1 cellular context compared by ENCODE assay signal in the genomic region with DNA sequence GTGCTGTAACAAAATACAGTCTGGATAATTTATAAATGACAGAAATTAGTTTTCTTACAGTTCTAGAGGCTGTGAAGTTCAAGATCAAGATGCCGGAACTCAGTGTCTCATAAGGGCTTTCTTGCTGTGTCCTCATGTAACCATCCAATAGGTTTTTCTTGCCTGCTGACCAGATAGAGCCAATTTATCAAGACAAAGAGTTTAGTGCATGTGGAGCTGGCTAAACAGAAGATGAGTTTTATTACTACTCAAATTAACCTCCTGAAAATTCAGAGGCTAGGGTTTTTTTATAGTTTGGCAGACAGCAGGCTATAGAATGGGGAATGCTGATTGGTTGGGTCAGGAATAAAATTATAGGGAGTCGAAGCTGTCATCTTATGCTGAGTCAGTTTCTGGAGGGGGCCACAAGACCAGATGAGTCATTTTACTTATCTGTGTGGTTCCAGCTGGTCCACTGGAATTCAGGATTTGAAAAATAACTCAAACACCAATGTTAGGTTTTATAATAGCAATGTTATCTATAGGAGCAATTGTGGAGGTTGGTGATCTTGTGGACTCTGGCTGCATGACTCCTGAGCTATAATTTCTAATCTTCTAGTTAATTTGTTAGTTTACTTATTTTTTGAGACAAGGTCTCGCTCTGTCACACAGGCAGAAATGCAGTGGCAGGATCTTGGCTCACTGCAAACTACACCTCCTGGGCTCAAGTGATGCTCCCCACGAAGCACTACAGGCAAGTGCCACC.
TF ChIP-seq lines count a peak whose summit lies in the region.

No MANE protein-coding gene starts in this region.

TF ChIP-seq in K562, 482 proteins besides CTCF, POLR2A, EP300 and RAD21 (continued from another document and continues in another):
- TF ChIP-seq, protein P1, sequence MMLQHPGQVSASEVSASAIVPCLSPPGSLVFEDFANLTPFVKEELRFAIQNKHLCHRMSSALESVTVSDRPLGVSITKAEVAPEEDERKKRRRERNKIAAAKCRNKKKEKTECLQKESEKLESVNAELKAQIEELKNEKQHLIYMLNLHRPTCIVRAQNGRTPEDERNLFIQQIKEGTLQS (IDR thresholded peaks at IDR 0.05), result peak; percentile 100
- TF ChIP-seq, protein P1 (CRISPR knock-in tag; conservative IDR thresholded peaks at IDR 0.05), result peak; percentile 99
- TF ChIP-seq ZBED1 (IDR thresholded peaks at IDR 0.05) (no peak; the same call in 1 of the 2 replicates), MEF2A (IDR thresholded peaks at IDR 0.05; ENCODE audit: control insufficient read depth, low read depth, low read length) (peak; percentile 67; the same call in 1 of the 2 replicates), ESRRB (CRISPR knock-in tag; IDR thresholded peaks at IDR 0.05; ENCODE audit: borderline replicate concordance) (no peak), PURB (CRISPR knock-in tag; IDR thresholded peaks at IDR 0.05; ENCODE audit: low read depth) (no peak), POLR2AphosphoS5 (IDR thresholded peaks at IDR 0.05; ENCODE audit: control insufficient read depth, insufficient read depth, low read depth, low read length) (peak; percentile 96), SMAD2 (IDR thresholded peaks at IDR 0.05; ENCODE audit: low read depth, low read length) (no peak), ATF1 (CRISPR knock-in tag; IDR thresholded peaks at IDR 0.05) (no peak), ATF1 (tag; IDR thresholded peaks at IDR 0.05) (peak; percentile 46), ZNF717 (CRISPR knock-in tag; IDR thresholded peaks at IDR 0.05) (no peak), DMBX1 (CRISPR knock-in tag; IDR thresholded peaks at IDR 0.05; ENCODE audit: borderline replicate concordance) (peak; percentile 79), HDAC6 (IDR thresholded peaks at IDR 0.05; ENCODE audit: low read depth, low read length) (no peak), ZNF644 (tag; IDR thresholded peaks at IDR 0.05; ENCODE audit: low read depth) (0 out of 2 replicates have a peak, but pooled peaks have one; percentile 5), ZNF57 (CRISPR knock-in tag; IDR thresholded peaks at IDR 0.05) (no peak), PHF8 (IDR thresholded peaks at IDR 0.05; ENCODE audit: borderline replicate concordance, low read length) (no peak), FOS (IDR thresholded peaks at IDR 0.05; ENCODE audit: extremely low read depth, insufficient read length) (peak; percentile 84), CBX3 (IDR thresholded peaks at IDR 0.05; ENCODE audit: borderline replicate concordance in 1 of 2, low read length in 2 of 2) (peak; percentile 37 to 71), ZC3H4 (CRISPR knock-in tag; IDR thresholded peaks at IDR 0.05; ENCODE audit: borderline replicate concordance) (no peak), SRSF9 (IDR thresholded peaks at IDR 0.05; ENCODE audit: borderline replicate concordance, low read depth, low read length) (no peak), ZBTB8A (IDR thresholded peaks at IDR 0.05; ENCODE audit: partially characterized antibody) (no peak), ZBTB1 (CRISPR knock-in tag; IDR thresholded peaks at IDR 0.05; ENCODE audit: borderline replicate concordance, low read depth) (no peak), POLR2H (tag; IDR thresholded peaks at IDR 0.05; ENCODE audit: low read depth) (no peak), NFIC (IDR thresholded peaks at IDR 0.05) (peak; percentile 88), BHLHE40 (IDR thresholded peaks at IDR 0.05; ENCODE audit: low read length) (peak; percentile 34; the same call in 1 of the 2 replicates), ZSCAN32 (CRISPR knock-in tag; IDR thresholded peaks at IDR 0.05) (peak; percentile 23; the same call in 1 of the 2 replicates), ZNF431 (CRISPR knock-in tag; IDR thresholded peaks at IDR 0.05) (0 out of 2 replicates have a peak, but pooled peaks have one; percentile 14)
- TF ChIP-seq, protein P2, sequence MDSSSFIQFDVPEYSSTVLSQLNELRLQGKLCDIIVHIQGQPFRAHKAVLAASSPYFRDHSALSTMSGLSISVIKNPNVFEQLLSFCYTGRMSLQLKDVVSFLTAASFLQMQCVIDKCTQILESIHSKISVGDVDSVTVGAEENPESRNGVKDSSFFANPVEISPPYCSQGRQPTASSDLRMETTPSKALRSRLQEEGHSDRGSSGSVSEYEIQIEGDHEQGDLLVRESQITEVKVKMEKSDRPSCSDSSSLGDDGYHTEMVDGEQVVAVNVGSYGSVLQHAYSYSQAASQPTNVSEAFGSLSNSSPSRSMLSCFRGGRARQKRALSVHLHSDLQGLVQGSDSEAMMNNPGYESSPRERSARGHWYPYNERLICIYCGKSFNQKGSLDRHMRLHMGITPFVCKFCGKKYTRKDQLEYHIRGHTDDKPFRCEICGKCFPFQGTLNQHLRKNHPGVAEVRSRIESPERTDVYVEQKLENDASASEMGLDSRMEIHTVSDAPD (CRISPR knock-in tag; IDR thresholded peaks at IDR 0.05), result no peak
- TF ChIP-seq, protein P3, sequence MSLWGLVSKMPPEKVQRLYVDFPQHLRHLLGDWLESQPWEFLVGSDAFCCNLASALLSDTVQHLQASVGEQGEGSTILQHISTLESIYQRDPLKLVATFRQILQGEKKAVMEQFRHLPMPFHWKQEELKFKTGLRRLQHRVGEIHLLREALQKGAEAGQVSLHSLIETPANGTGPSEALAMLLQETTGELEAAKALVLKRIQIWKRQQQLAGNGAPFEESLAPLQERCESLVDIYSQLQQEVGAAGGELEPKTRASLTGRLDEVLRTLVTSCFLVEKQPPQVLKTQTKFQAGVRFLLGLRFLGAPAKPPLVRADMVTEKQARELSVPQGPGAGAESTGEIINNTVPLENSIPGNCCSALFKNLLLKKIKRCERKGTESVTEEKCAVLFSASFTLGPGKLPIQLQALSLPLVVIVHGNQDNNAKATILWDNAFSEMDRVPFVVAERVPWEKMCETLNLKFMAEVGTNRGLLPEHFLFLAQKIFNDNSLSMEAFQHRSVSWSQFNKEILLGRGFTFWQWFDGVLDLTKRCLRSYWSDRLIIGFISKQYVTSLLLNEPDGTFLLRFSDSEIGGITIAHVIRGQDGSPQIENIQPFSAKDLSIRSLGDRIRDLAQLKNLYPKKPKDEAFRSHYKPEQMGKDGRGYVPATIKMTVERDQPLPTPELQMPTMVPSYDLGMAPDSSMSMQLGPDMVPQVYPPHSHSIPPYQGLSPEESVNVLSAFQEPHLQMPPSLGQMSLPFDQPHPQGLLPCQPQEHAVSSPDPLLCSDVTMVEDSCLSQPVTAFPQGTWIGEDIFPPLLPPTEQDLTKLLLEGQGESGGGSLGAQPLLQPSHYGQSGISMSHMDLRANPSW (CRISPR knock-in tag; IDR thresholded peaks at IDR 0.05), result peak; percentile 22; the same call in 1 of the 2 replicates
- TF ChIP-seq, protein P4, sequence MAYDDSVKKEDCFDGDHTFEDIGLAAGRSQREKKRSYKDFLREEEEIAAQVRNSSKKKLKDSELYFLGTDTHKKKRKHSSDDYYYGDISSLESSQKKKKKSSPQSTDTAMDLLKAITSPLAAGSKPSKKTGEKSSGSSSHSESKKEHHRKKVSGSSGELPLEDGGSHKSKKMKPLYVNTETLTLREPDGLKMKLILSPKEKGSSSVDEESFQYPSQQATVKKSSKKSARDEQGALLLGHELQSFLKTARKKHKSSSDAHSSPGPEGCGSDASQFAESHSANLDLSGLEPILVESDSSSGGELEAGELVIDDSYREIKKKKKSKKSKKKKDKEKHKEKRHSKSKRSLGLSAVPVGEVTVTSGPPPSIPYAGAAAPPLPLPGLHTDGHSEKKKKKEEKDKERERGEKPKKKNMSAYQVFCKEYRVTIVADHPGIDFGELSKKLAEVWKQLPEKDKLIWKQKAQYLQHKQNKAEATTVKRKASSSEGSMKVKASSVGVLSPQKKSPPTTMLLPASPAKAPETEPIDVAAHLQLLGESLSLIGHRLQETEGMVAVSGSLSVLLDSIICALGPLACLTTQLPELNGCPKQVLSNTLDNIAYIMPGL (CRISPR knock-in tag; IDR thresholded peaks at IDR 0.05), result no peak
- TF ChIP-seq, protein P5, sequence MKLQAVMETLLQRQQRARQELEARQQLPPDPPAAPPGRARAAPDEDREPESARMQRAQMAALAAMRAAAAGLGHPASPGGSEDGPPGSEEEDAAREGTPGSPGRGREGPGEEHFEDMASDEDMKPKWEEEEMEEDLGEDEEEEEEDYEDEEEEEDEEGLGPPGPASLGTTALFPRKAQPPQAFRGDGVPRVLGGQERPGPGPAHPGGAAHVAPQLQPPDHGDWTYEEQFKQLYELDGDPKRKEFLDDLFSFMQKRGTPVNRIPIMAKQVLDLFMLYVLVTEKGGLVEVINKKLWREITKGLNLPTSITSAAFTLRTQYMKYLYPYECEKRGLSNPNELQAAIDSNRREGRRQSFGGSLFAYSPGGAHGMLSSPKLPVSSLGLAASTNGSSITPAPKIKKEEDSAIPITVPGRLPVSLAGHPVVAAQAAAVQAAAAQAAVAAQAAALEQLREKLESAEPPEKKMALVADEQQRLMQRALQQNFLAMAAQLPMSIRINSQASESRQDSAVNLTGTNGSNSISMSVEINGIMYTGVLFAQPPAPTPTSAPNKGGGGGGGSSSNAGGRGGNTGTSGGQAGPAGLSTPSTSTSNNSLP (IDR thresholded peaks at IDR 0.05; ENCODE audit: borderline replicate concordance, low read depth, low read length), result peak; percentile 99
- TF ChIP-seq, protein P6, sequence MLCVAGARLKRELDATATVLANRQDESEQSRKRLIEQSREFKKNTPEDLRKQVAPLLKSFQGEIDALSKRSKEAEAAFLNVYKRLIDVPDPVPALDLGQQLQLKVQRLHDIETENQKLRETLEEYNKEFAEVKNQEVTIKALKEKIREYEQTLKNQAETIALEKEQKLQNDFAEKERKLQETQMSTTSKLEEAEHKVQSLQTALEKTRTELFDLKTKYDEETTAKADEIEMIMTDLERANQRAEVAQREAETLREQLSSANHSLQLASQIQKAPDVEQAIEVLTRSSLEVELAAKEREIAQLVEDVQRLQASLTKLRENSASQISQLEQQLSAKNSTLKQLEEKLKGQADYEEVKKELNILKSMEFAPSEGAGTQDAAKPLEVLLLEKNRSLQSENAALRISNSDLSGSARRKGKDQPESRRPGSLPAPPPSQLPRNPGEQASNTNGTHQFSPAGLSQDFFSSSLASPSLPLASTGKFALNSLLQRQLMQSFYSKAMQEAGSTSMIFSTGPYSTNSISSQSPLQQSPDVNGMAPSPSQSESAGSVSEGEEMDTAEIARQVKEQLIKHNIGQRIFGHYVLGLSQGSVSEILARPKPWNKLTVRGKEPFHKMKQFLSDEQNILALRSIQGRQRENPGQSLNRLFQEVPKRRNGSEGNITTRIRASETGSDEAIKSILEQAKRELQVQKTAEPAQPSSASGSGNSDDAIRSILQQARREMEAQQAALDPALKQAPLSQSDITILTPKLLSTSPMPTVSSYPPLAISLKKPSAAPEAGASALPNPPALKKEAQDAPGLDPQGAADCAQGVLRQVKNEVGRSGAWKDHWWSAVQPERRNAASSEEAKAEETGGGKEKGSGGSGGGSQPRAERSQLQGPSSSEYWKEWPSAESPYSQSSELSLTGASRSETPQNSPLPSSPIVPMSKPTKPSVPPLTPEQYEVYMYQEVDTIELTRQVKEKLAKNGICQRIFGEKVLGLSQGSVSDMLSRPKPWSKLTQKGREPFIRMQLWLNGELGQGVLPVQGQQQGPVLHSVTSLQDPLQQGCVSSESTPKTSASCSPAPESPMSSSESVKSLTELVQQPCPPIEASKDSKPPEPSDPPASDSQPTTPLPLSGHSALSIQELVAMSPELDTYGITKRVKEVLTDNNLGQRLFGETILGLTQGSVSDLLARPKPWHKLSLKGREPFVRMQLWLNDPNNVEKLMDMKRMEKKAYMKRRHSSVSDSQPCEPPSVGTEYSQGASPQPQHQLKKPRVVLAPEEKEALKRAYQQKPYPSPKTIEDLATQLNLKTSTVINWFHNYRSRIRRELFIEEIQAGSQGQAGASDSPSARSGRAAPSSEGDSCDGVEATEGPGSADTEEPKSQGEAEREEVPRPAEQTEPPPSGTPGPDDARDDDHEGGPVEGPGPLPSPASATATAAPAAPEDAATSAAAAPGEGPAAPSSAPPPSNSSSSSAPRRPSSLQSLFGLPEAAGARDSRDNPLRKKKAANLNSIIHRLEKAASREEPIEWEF (CRISPR knock-in tag; IDR thresholded peaks at IDR 0.05), result peak; percentile 76; the same call in 1 of the 2 replicates
- TF ChIP-seq, protein P7, sequence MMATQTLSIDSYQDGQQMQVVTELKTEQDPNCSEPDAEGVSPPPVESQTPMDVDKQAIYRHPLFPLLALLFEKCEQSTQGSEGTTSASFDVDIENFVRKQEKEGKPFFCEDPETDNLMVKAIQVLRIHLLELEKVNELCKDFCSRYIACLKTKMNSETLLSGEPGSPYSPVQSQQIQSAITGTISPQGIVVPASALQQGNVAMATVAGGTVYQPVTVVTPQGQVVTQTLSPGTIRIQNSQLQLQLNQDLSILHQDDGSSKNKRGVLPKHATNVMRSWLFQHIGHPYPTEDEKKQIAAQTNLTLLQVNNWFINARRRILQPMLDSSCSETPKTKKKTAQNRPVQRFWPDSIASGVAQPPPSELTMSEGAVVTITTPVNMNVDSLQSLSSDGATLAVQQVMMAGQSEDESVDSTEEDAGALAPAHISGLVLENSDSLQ (IDR thresholded peaks at IDR 0.05), result peak; percentile 84
- TF ChIP-seq, protein P8, sequence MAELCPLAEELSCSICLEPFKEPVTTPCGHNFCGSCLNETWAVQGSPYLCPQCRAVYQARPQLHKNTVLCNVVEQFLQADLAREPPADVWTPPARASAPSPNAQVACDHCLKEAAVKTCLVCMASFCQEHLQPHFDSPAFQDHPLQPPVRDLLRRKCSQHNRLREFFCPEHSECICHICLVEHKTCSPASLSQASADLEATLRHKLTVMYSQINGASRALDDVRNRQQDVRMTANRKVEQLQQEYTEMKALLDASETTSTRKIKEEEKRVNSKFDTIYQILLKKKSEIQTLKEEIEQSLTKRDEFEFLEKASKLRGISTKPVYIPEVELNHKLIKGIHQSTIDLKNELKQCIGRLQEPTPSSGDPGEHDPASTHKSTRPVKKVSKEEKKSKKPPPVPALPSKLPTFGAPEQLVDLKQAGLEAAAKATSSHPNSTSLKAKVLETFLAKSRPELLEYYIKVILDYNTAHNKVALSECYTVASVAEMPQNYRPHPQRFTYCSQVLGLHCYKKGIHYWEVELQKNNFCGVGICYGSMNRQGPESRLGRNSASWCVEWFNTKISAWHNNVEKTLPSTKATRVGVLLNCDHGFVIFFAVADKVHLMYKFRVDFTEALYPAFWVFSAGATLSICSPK (IDR thresholded peaks at IDR 0.05; ENCODE audit: borderline replicate concordance), result no peak
- TF ChIP-seq, protein P9, sequence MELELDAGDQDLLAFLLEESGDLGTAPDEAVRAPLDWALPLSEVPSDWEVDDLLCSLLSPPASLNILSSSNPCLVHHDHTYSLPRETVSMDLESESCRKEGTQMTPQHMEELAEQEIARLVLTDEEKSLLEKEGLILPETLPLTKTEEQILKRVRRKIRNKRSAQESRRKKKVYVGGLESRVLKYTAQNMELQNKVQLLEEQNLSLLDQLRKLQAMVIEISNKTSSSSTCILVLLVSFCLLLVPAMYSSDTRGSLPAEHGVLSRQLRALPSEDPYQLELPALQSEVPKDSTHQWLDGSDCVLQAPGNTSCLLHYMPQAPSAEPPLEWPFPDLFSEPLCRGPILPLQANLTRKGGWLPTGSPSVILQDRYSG (tag; conservative IDR thresholded peaks at IDR 0.05; ENCODE audit: low read depth), result 0 out of 2 replicates have a peak, but pooled peaks have one; percentile 41
- TF ChIP-seq, protein P10, sequence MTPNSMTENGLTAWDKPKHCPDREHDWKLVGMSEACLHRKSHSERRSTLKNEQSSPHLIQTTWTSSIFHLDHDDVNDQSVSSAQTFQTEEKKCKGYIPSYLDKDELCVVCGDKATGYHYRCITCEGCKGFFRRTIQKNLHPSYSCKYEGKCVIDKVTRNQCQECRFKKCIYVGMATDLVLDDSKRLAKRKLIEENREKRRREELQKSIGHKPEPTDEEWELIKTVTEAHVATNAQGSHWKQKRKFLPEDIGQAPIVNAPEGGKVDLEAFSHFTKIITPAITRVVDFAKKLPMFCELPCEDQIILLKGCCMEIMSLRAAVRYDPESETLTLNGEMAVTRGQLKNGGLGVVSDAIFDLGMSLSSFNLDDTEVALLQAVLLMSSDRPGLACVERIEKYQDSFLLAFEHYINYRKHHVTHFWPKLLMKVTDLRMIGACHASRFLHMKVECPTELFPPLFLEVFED (CRISPR knock-in tag; conservative IDR thresholded peaks at IDR 0.05), result no peak
